Comparison of ENCODE assay signal across 1 cellular context in the genomic region with DNA sequence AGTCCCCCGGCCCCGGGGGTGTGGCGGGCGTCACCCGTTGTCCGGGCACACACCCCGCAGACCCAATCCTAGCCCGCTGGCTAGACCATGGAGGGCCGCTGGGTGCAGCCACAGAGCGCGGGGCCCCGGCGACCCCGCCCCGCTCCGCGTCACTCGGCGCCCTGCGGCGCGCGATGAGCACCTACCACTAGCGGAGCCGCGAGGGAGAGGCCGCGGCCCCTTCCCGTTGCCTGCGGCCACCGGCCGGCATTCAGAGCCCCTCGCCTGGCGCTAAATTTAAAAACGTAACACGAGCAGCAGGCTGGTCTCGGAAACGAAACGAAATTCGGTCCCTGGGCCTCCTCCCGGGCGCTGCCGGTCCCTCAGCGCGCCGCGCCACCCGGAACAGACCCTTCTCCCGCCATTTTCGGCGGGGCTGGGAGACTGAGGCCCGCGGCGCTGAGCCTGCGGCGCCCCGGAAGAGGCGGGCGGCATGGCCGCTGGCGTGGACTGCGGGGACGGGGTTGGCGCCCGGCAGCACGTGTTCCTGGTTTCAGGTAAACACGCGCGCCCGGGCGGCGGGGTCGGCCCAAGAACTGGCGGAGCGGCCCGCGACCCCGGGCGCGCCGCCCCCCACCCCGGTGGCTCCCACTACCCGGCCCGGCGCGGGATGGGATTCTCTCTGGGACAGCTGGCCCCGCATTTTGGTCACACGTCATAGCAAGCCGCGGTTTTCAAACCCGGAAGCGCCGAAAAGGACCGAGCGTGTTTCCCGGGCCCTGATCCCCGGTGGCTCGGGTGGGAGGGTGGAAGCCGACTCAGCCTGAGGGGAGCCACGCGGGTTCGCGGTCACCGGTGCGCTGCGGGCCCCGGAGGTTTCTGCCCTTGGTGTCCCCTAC.
TF ChIP-seq lines count a peak whose summit lies in the region.

RNASEH2B (plus strand) TSS at position 187 of the 878 bp plus-strand sequence; CDS start at position 473, 286 bp downstream.

TF ChIP-seq in HepG2, 621 proteins besides CTCF, POLR2A, EP300 and RAD21 (continued from another document and continues in another):
- TF ChIP-seq CREB3 (CRISPR knock-in tag; IDR thresholded peaks at IDR 0.05) (peak; percentile 84; the same call in 1 of the 2 replicates), PRDM15 (CRISPR knock-in tag; IDR thresholded peaks at IDR 0.05) (peak; percentile 85; the same call in 1 of the 2 replicates), CCDC6 (CRISPR knock-in tag; IDR thresholded peaks at IDR 0.05) (no peak; the same call in 1 of the 2 replicates), PAWR (CRISPR knock-in tag; IDR thresholded peaks at IDR 0.05; ENCODE audit: borderline replicate concordance) (no peak), RFX3 (CRISPR knock-in tag; IDR thresholded peaks at IDR 0.05) (no peak), ZNF30 (CRISPR knock-in tag; IDR thresholded peaks at IDR 0.05) (no peak), PLRG1 (conservative IDR thresholded peaks at IDR 0.05) (no peak), ZNF761 (CRISPR knock-in tag; conservative IDR thresholded peaks at IDR 0.05) (no peak), ZNF850 (CRISPR knock-in tag; conservative IDR thresholded peaks at IDR 0.05) (peak; percentile 55; the same call in 1 of the 2 replicates), REXO4 (CRISPR knock-in tag; IDR thresholded peaks at IDR 0.05; ENCODE audit: borderline replicate concordance) (0 out of 2 replicates have a peak, but pooled peaks have one; percentile 58), MTA3 (CRISPR knock-in tag; IDR thresholded peaks at IDR 0.05) (no peak), ONECUT2 (CRISPR knock-in tag; IDR thresholded peaks at IDR 0.05) (no peak), ZEB1 (IDR thresholded peaks at IDR 0.05; ENCODE audit: insufficient replicate concordance, low read depth) (peak; percentile 50), ZNF788 (CRISPR knock-in tag; IDR thresholded peaks at IDR 0.05; ENCODE audit: borderline replicate concordance) (0 out of 2 replicates have a peak, but pooled peaks have one; percentile 25), CBX1 (IDR thresholded peaks at IDR 0.05; ENCODE audit: low read depth) (no peak), HNRNPUL1 (IDR thresholded peaks at IDR 0.05; ENCODE audit: low read depth, low read length) (no peak), PHF8 (CRISPR knock-in tag; IDR thresholded peaks at IDR 0.05) (peak; percentile 87), ZNF253 (CRISPR knock-in tag; IDR thresholded peaks at IDR 0.05; ENCODE audit: borderline replicate concordance) (peak; percentile 23), ZNF878 (CRISPR knock-in tag; IDR thresholded peaks at IDR 0.05) (0 out of 2 replicates have a peak, but pooled peaks have one; percentile 26), MYNN (CRISPR knock-in tag; IDR thresholded peaks at IDR 0.05; ENCODE audit: low read depth) (no peak), AGO2 (optimal IDR thresholded peaks at IDR 0.05; ENCODE audit: low read depth, low read length) (peak; percentile 89), KLF9 (CRISPR knock-in tag; IDR thresholded peaks at IDR 0.05; ENCODE audit: low read depth) (0 out of 2 replicates have a peak, but pooled peaks have one; percentile 23), ZNF331 (CRISPR knock-in tag; IDR thresholded peaks at IDR 0.05) (no peak), HOXA9 (CRISPR knock-in tag; IDR thresholded peaks at IDR 0.05; ENCODE audit: borderline replicate concordance) (no peak), ZNF225 (CRISPR knock-in tag; IDR thresholded peaks at IDR 0.05) (peak; percentile 39; the same call in 1 of the 2 replicates), MATR3 (CRISPR knock-in tag; IDR thresholded peaks at IDR 0.05) (no peak), ZNF780A (CRISPR knock-in tag; IDR thresholded peaks at IDR 0.05) (0 out of 2 replicates have a peak, but pooled peaks have one; percentile 68), ZBTB39 (CRISPR knock-in tag; IDR thresholded peaks at IDR 0.05) (no peak; the same call in 1 of the 2 replicates)
- TF ChIP-seq, protein P1, sequence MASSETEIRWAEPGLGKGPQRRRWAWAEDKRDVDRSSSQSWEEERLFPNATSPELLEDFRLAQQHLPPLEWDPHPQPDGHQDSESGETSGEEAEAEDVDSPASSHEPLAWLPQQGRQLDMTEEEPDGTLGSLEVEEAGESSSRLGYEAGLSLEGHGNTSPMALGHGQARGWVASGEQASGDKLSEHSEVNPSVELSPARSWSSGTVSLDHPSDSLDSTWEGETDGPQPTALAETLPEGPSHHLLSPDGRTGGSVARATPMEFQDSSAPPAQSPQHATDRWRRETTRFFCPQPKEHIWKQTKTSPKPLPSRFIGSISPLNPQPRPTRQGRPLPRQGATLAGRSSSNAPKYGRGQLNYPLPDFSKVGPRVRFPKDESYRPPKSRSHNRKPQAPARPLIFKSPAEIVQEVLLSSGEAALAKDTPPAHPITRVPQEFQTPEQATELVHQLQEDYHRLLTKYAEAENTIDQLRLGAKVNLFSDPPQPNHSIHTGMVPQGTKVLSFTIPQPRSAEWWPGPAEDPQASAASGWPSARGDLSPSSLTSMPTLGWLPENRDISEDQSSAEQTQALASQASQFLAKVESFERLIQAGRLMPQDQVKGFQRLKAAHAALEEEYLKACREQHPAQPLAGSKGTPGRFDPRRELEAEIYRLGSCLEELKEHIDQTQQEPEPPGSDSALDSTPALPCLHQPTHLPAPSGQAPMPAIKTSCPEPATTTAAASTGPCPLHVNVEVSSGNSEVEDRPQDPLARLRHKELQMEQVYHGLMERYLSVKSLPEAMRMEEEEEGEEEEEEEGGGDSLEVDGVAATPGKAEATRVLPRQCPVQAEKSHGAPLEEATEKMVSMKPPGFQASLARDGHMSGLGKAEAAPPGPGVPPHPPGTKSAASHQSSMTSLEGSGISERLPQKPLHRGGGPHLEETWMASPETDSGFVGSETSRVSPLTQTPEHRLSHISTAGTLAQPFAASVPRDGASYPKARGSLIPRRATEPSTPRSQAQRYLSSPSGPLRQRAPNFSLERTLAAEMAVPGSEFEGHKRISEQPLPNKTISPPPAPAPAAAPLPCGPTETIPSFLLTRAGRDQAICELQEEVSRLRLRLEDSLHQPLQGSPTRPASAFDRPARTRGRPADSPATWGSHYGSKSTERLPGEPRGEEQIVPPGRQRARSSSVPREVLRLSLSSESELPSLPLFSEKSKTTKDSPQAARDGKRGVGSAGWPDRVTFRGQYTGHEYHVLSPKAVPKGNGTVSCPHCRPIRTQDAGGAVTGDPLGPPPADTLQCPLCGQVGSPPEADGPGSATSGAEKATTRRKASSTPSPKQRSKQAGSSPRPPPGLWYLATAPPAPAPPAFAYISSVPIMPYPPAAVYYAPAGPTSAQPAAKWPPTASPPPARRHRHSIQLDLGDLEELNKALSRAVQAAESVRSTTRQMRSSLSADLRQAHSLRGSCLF (CRISPR knock-in tag; IDR thresholded peaks at IDR 0.05; ENCODE audit: borderline replicate concordance), result no peak
- TF ChIP-seq, protein P2, sequence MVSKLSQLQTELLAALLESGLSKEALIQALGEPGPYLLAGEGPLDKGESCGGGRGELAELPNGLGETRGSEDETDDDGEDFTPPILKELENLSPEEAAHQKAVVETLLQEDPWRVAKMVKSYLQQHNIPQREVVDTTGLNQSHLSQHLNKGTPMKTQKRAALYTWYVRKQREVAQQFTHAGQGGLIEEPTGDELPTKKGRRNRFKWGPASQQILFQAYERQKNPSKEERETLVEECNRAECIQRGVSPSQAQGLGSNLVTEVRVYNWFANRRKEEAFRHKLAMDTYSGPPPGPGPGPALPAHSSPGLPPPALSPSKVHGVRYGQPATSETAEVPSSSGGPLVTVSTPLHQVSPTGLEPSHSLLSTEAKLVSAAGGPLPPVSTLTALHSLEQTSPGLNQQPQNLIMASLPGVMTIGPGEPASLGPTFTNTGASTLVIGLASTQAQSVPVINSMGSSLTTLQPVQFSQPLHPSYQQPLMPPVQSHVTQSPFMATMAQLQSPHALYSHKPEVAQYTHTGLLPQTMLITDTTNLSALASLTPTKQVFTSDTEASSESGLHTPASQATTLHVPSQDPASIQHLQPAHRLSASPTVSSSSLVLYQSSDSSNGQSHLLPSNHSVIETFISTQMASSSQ (IDR thresholded peaks at IDR 0.05; ENCODE audit: low read depth), result no peak
- TF ChIP-seq, protein P2 (CRISPR knock-in tag; IDR thresholded peaks at IDR 0.05; ENCODE audit: borderline replicate concordance), result no peak
- TF ChIP-seq, protein P3, sequence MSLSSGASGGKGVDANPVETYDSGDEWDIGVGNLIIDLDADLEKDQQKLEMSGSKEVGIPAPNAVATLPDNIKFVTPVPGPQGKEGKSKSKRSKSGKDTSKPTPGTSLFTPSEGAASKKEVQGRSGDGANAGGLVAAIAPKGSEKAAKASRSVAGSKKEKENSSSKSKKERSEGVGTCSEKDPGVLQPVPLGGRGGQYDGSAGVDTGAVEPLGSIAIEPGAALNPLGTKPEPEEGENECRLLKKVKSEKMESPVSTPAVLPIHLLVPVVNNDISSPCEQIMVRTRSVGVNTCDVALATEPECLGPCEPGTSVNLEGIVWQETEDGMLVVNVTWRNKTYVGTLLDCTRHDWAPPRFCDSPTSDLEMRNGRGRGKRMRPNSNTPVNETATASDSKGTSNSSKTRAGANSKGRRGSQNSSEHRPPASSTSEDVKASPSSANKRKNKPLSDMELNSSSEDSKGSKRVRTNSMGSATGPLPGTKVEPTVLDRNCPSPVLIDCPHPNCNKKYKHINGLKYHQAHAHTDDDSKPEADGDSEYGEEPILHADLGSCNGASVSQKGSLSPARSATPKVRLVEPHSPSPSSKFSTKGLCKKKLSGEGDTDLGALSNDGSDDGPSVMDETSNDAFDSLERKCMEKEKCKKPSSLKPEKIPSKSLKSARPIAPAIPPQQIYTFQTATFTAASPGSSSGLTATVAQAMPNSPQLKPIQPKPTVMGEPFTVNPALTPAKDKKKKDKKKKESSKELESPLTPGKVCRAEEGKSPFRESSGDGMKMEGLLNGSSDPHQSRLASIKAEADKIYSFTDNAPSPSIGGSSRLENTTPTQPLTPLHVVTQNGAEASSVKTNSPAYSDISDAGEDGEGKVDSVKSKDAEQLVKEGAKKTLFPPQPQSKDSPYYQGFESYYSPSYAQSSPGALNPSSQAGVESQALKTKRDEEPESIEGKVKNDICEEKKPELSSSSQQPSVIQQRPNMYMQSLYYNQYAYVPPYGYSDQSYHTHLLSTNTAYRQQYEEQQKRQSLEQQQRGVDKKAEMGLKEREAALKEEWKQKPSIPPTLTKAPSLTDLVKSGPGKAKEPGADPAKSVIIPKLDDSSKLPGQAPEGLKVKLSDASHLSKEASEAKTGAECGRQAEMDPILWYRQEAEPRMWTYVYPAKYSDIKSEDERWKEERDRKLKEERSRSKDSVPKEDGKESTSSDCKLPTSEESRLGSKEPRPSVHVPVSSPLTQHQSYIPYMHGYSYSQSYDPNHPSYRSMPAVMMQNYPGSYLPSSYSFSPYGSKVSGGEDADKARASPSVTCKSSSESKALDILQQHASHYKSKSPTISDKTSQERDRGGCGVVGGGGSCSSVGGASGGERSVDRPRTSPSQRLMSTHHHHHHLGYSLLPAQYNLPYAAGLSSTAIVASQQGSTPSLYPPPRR (CRISPR knock-in tag; IDR thresholded peaks at IDR 0.05; ENCODE audit: borderline replicate concordance), result no peak
